In the genomic region with DNA sequence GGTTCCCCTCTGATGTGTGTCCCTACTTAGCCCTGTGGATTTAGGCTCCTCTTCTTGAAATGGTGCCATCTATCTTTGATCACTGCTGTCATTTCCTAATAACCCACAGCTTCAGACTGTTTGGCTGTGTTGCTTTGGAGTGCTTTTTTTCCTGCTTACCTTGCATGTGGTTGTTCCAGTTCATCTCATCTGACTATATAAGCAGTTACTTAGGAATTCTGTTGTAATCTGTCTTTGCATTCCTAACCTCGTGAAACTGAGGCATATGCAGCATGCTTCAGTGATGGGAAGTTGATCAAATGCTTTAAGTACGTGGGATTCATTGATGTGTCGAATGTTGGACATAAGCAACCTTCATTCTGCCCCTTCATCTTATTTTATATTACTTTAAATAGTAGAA, we compare ENCODE assay signal across 21 cellular contexts.
"Had no signal": no experiment of that assay in that cellular context is flagged by ENCODE, and none has a peak within 500 bp of the region (broad histone marks: within the 10 kb centered on the region; RNA-seq: fewer than 3 reads in every experiment).

No MANE protein-coding gene starts in this region.

- H3K27me3 Mint-ChIP-seq: natural killer cell treated with Interleukin-12 subunit alpha and Interleukin-12 subunit beta and Interleukin-15 and Interleukin-18, amount 100 ng/mL, for 72 hours; stimulated activated memory B cell treated with anti-CD40 and anti-IgM and Interleukin-4, amounts not matched to agents 10 μg/mL and 1 μg/mL and 100 μg/mL, for 72 hours; stimulated activated naive CD8-positive, alpha-beta T cell treated with anti-CD3 and anti-CD28 coated beads, Interleukin-15, Interleukin-2, amounts not matched to agents 100 ng/mL and 50 ng/mL, for 24 hours had no signal

- H3K4me1 Mint-ChIP-seq: stimulated activated memory B cell treated with anti-CD40 and anti-IgM and Interleukin-4, amounts not matched to agents 10 μg/mL and 1 μg/mL and 100 μg/mL, for 72 hours had no signal

- H3K79me2 ChIP-seq: hepatocyte had no signal

- H3K36me3 ChIP-seq: tibial nerve, upper lobe of right lung, vagina had no signal

- ATAC-seq: left cardiac atrium; mucosa of descending colon; natural killer cell treated with Interleukin-12 subunit alpha and Interleukin-12 subunit beta and Interleukin-15 and Interleukin-18, amount 100 ng/mL, for 72 hours; psoas muscle; stimulated activated memory B cell treated with anti-CD40 and anti-IgM and Interleukin-4, amounts not matched to agents 10 μg/mL and 1 μg/mL and 100 μg/mL, for 72 hours; upper lobe of right lung had no signal

- H3K27ac ChIP-seq: coronary artery, hepatocyte, psoas muscle, testis, tibial nerve, upper lobe of right lung, vagina had no signal

- H3K4me3 Mint-ChIP-seq: endodermal cell; natural killer cell treated with Interleukin-12 subunit alpha and Interleukin-12 subunit beta and Interleukin-15 and Interleukin-18, amount 100 ng/mL, for 72 hours; stimulated activated memory B cell treated with anti-CD40 and anti-IgM and Interleukin-4, amounts not matched to agents 10 μg/mL and 1 μg/mL and 100 μg/mL, for 72 hours; stimulated activated naive CD8-positive, alpha-beta T cell treated with anti-CD3 and anti-CD28 coated beads, Interleukin-15, Interleukin-2, amounts not matched to agents 100 ng/mL and 50 ng/mL, for 24 hours had no signal

- H3K4me3 ChIP-seq: coronary artery, hepatocyte, mucosa of descending colon, psoas muscle, smooth muscle cell, testis, tibial nerve, upper lobe of right lung, vagina had no signal

- H3K4me1 ChIP-seq: psoas muscle, testis, tibial nerve, upper lobe of right lung, vagina had no signal

- H3K9me3 ChIP-seq: mucosa of descending colon, psoas muscle, testis, tibial nerve, upper lobe of right lung, vagina had no signal

- H2AFZ ChIP-seq: hepatocyte had no signal

- H3K9me3 Mint-ChIP-seq: stimulated activated memory B cell treated with anti-CD40 and anti-IgM and Interleukin-4, amounts not matched to agents 10 μg/mL and 1 μg/mL and 100 μg/mL, for 72 hours had no signal

- H3K4me2 ChIP-seq: hepatocyte, smooth muscle cell had no signal

- H3K27me3 ChIP-seq: hepatocyte, testis, tibial nerve, upper lobe of right lung, vagina had no signal

- FAIRE-seq: endothelial cell of umbilical vein had no signal

- H3K27ac Mint-ChIP-seq: endodermal cell; natural killer cell treated with Interleukin-12 subunit alpha and Interleukin-12 subunit beta and Interleukin-15 and Interleukin-18, amount 100 ng/mL, for 72 hours; stimulated activated memory B cell treated with anti-CD40 and anti-IgM and Interleukin-4, amounts not matched to agents 10 μg/mL and 1 μg/mL and 100 μg/mL, for 72 hours; stimulated activated naive CD8-positive, alpha-beta T cell treated with anti-CD3 and anti-CD28 coated beads, Interleukin-15, Interleukin-2, amounts not matched to agents 100 ng/mL and 50 ng/mL, for 24 hours had no signal

- DNase-seq: central memory CD4-positive, alpha-beta T cell; effector CD4-positive, alpha-beta T cell; endodermal cell; foreskin melanocyte; head of caudate nucleus; left cardiac atrium; mucosa of descending colon; psoas muscle; stimulated activated CD4-positive, alpha-beta T cell treated with anti-CD3 and anti-CD28 coated beads, Interleukin-2, amount 100 ng/mL, for 48 hours; stimulated activated CD8-positive, alpha-beta memory T cell treated with anti-CD3 and anti-CD28 coated beads, Interleukin-4, amount 100 ng/mL, for 48 hours; testis; upper lobe of right lung had no signal
